In genomic region chr17:66508896-66509843, GRCh38 we compare ENCODE assay signal across 9 cellular contexts.
DNase-seq lines count a peak whose midpoint lies in the region; ATAC-seq lines count a peak whose summit lies in the region.
"Had no signal": no experiment of that assay in that cellular context is flagged by ENCODE, and none has a peak within 500 bp of the region (broad histone marks: within the 10 kb centered on the region; RNA-seq: fewer than 3 reads in every experiment).

No MANE protein-coding gene starts in this region.

- ATAC-seq in activated T-helper 17 cell treated with anti-CD3 and anti-CD28 coated beads, Interleukin-2, amount 50 U/mL, for 72 hours (replicated peaks), result peak; percentile 84
- ATAC-seq: GM12878 had no signal

- peak; percentile 47 for DNase-seq in AG08396 (ENCODE audit: low spot score)
- peak; percentile 87 for DNase-seq in MG63
- peak; percentile 93 for DNase-seq in kidney tubule cell (ENCODE audit: low spot score)
- peak; percentile 91 for DNase-seq in stromal cell of bone marrow (ENCODE audit: low read depth)
- DNase-seq in activated gamma-delta T cell (lab: John Stamatoyannopoulos, UW), result no peak
- DNase-seq in SKM-1 treated with dmso at 0.1 percent for 144 hours (lab: John Stamatoyannopoulos, UW; ENCODE audit: unreplicated experiment), result no peak
- DNase-seq in cerebellar nuclear complex (lab: John Stamatoyannopoulos, UW), result no peak

- H3K4me3 ChIP-seq in MG63, result no peak overlapping the region
- H3K4me3 ChIP-seq: GM12878 had no signal

- H3K27ac Mint-ChIP-seq in activated T-helper 17 cell treated with anti-CD3 and anti-CD28 coated beads, Interleukin-2, amount 50 U/mL, for 72 hours, result peak overlapping the region; percentile 100

- H3K36me3 Mint-ChIP-seq in activated T-helper 17 cell treated with anti-CD3 and anti-CD28 coated beads, Interleukin-2, amount 50 U/mL, for 72 hours (ENCODE audit: low read depth), result peaks cover 20% of the 10 kb centered on the region

- H3K9me3 Mint-ChIP-seq in activated T-helper 17 cell treated with anti-CD3 and anti-CD28 coated beads, Interleukin-2, amount 50 U/mL, for 72 hours, result peaks cover 5% of the 10 kb centered on the region

- peak overlapping the region; percentile 87 for H3K4me3 Mint-ChIP-seq in activated T-helper 17 cell treated with anti-CD3 and anti-CD28 coated beads, Interleukin-2, amount 50 U/mL, for 72 hours

- no peaks in the 10 kb centered on the region for H3K27me3 Mint-ChIP-seq in activated T-helper 17 cell treated with anti-CD3 and anti-CD28 coated beads, Interleukin-2, amount 50 U/mL, for 72 hours

- peaks cover 58% of the 10 kb centered on the region for H3K4me1 Mint-ChIP-seq in activated T-helper 17 cell treated with anti-CD3 and anti-CD28 coated beads, Interleukin-2, amount 50 U/mL, for 72 hours

- H3K27me3 ChIP-seq in MG63, result no peaks in the 10 kb centered on the region

- no peaks in the 10 kb centered on the region for H3K9me3 ChIP-seq in MG63

- H3K36me3 ChIP-seq in MG63, result no peaks in the 10 kb centered on the region

Comparison
In these comparisons a context has a peak if more than half of its experiments do, and no peak if none do; other contexts are left out.
1. DNase-seq: peak in AG08396 (single experiment), MG63 (single experiment), kidney tubule cell (single experiment) and stromal cell of bone marrow (single experiment); none in activated gamma-delta T cell (single experiment), SKM-1 treated with dmso at 0.1 percent for 144 hours (single experiment) and cerebellar nuclear complex (0 of 2).